ENCODE assay signal across 20 cellular contexts in genomic region chr7:159112136-159113011, GRCh38. TPM values are rescaled to one million over a fixed set of nuclear protein-coding genes. Genes with fewer than 3 reads are reported as not detected.
DNase-seq lines count a peak whose midpoint lies in the region; ATAC-seq and TF ChIP-seq lines count a peak whose summit lies in the region.
"Had no signal": no experiment of that assay in that cellular context is flagged by ENCODE, and none has a peak within 500 bp of the region (broad histone marks: within the 10 kb centered on the region; RNA-seq: fewer than 3 reads in every experiment).

No MANE protein-coding gene starts in this region.

- peaks cover 0 to 8% (median 0%) of the 10 kb centered on the region in 3 donors for H3K27me3 ChIP-seq in sigmoid colon

- no peak overlapping the region for H3K4me3 Mint-ChIP-seq in activated naive CD4-positive, alpha-beta T cell treated with anti-CD3 and anti-CD28 coated beads, Interleukin-2, amount 10 ng/mL, durations not matched to agents 7 days and 5 days
- H3K4me3 Mint-ChIP-seq in T-cell: peak overlapping the region in 2 of 3 donors; percentile 44 to 73
- peak overlapping the region; percentile 33 to 77 (median 67) for H3K4me3 Mint-ChIP-seq in immature natural killer cell
- no peak overlapping the region for H3K4me3 Mint-ChIP-seq in Calu3 (ENCODE audit: low read depth, unreplicated experiment)
- H3K4me3 Mint-ChIP-seq: H9 had no signal

- H3K27ac ChIP-seq in sigmoid colon: no peak overlapping the region
- H3K27ac ChIP-seq: esophagus muscularis mucosa, heart left ventricle had no signal

- TF ChIP-seq POLR2A in sigmoid colon (IDR thresholded peaks at IDR 0.05): no peak

- POLR2A ChIA-PET in T-cell (lab: Charles Lee): no interaction called here

- H3K9me3 ChIP-seq in sigmoid colon: no peaks in the 10 kb centered on the region
- H3K9me3 ChIP-seq: esophagus muscularis mucosa, heart left ventricle had no signal

- WGBS in sigmoid colon, 2 donors: 49 to 61% methylated on average over 48 of the region's 48 CpGs

- intact Hi-C loops in sigmoid colon (cut with DNase I) (no loop called here), Calu3 (cut with micrococcal nuclease; ENCODE audit: unreplicated experiment) (no loop called here)

- no TSS peak for BruUV-seq in Calu3 (replicated peaks; lab: Mats Ljungman, UMichigan)

- no peaks in the 10 kb centered on the region for H3K36me3 ChIP-seq in sigmoid colon
- H3K36me3 ChIP-seq: esophagus muscularis mucosa, heart left ventricle had no signal

- H3K27me3 Mint-ChIP-seq in activated naive CD4-positive, alpha-beta T cell treated with anti-CD3 and anti-CD28 coated beads, Interleukin-2, amount 10 ng/mL, durations not matched to agents 7 days and 5 days: peaks cover 64% of the 10 kb centered on the region
- H3K27me3 Mint-ChIP-seq in T-cell (peaks cover 19 to 32% of the 10 kb centered on the region in 2 donors), immature natural killer cell (ENCODE audit: low read depth in 3 of 3) (peaks cover 0 to 9% (median 8%) of the 10 kb centered on the region in 3 donors), Calu3 (ENCODE audit: unreplicated experiment) (peaks cover 72% of the 10 kb centered on the region)

- H3K4me1 ChIP-seq in sigmoid colon: peaks cover 0 to 31% (median 7%) of the 10 kb centered on the region in 4 donors

- H3K27ac Mint-ChIP-seq in activated naive CD4-positive, alpha-beta T cell treated with anti-CD3 and anti-CD28 coated beads, Interleukin-2, amount 10 ng/mL, durations not matched to agents 7 days and 5 days: peak overlapping the region; percentile 45
- H3K27ac Mint-ChIP-seq in T-cell (no peak overlapping the region), immature natural killer cell (peak overlapping the region in 3 of 6 donors; percentile 30 to 64 (median 62)), Calu3 (ENCODE audit: unreplicated experiment) (no peak overlapping the region)

- peaks cover 4% of the 10 kb centered on the region for H3K4me1 Mint-ChIP-seq in activated naive CD4-positive, alpha-beta T cell treated with anti-CD3 and anti-CD28 coated beads, Interleukin-2, amount 10 ng/mL, durations not matched to agents 7 days and 5 days
- peaks cover 4 to 5% (median 4%) of the 10 kb centered on the region in 3 donors for H3K4me1 Mint-ChIP-seq in T-cell
- peaks cover 6 to 7% of the 10 kb centered on the region in 2 donors for H3K4me1 Mint-ChIP-seq in immature natural killer cell
- no peaks in the 10 kb centered on the region for H3K4me1 Mint-ChIP-seq in Calu3 (ENCODE audit: low read depth, unreplicated experiment)

- no peaks in the 10 kb centered on the region for H3K36me3 Mint-ChIP-seq in activated naive CD4-positive, alpha-beta T cell treated with anti-CD3 and anti-CD28 coated beads, Interleukin-2, amount 10 ng/mL, durations not matched to agents 7 days and 5 days
- H3K36me3 Mint-ChIP-seq in T-cell: no peaks in the 10 kb centered on the region
- no peaks in the 10 kb centered on the region for H3K36me3 Mint-ChIP-seq in immature natural killer cell
- H3K36me3 Mint-ChIP-seq in Calu3 (ENCODE audit: insufficient read depth, unreplicated experiment): no peaks in the 10 kb centered on the region

- H3K4me3 ChIP-seq in sigmoid colon: no peak overlapping the region
- H3K4me3 ChIP-seq: esophagus muscularis mucosa, heart left ventricle had no signal

- peaks cover 4% of the 10 kb centered on the region for H3K9me3 Mint-ChIP-seq in activated naive CD4-positive, alpha-beta T cell treated with anti-CD3 and anti-CD28 coated beads, Interleukin-2, amount 10 ng/mL, durations not matched to agents 7 days and 5 days
- no peaks in the 10 kb centered on the region for H3K9me3 Mint-ChIP-seq in T-cell
- peaks cover 0 to 2% (median 0%) of the 10 kb centered on the region in 6 donors for H3K9me3 Mint-ChIP-seq in immature natural killer cell
- H3K9me3 Mint-ChIP-seq in Calu3 (ENCODE audit: low read depth, unreplicated experiment): no peaks in the 10 kb centered on the region
- H3K9me3 Mint-ChIP-seq: H9 had no signal

- TF ChIP-seq CTCF in sigmoid colon (IDR thresholded peaks at IDR 0.05) (no peak), Calu3 (IDR thresholded peaks at IDR 0.05; ENCODE audit: unreplicated experiment) (no peak)

- CTCF ChIA-PET in activated naive CD4-positive, alpha-beta T cell treated with anti-CD3 and anti-CD28 coated beads, Interleukin-2, amount 10 ng/mL, durations not matched to agents 7 days and 5 days (lab: Charles Lee): no interaction called here
- CTCF ChIA-PET in T-cell (lab: Charles Lee): no interaction called here
- CTCF ChIA-PET in Calu3 (lab: Charles Lee): no interaction called here

- ATAC-seq in T-cell (replicated peaks in 1 of 4): peak; percentile 63 to 76 (median 73)
- ATAC-seq in left lobe of liver: no peak
- ATAC-seq in HG02884 (IDR thresholded peaks at IDR 0.05; ENCODE audit: unreplicated experiment): no peak
- ATAC-seq: right cardiac atrium had no signal

- no peak for TF ChIP-seq EP300 in sigmoid colon (IDR thresholded peaks at IDR 0.05)

- DNase-seq in activated naive CD4-positive, alpha-beta T cell treated with anti-CD3 and anti-CD28 coated beads, Interleukin-2, amount 10 ng/mL, durations not matched to agents 7 days and 5 days: peak; percentile 34
- DNase-seq in activated naive CD4-positive, alpha-beta T cell treated with anti-CD3 and anti-CD28 coated beads, Interleukin-2, amount 50 U/mL, for 16 hours: no peak
- peak in 8 of 34 experiments; percentile 8 to 36 (median 18) for DNase-seq in T-cell
- DNase-seq in immature natural killer cell: peak; percentile 14 to 34 (median 22)
- DNase-seq in sigmoid colon: peak; percentile 54
- DNase-seq in left lobe of liver (ENCODE audit: low spot score): no peak
- DNase-seq in Calu3: no peak
- DNase-seq: amniotic stem cell, cortex of kidney, DMS153, H9, NCI-H1105, NCI-H2171 treated with DMSO at 0.1 percent for 48 hours had no signal

RNA-seq across cellular contexts. Expression of gene VIPR2, which starts 32.3 kb away (rescaled TPM):
- under 1 TPM in 4 of 5 donors, not detected in 1; 0.25 to 0.79 (median 0.55) TPM for total RNA-seq in T-cell
- 1 to 10 TPM in 2 of 3 donors, under 1 TPM in 1; 0.41 to 5.2 (median 2.4) TPM for polyA plus RNA-seq in immature natural killer cell
- total RNA-seq in sigmoid colon: 10 to 100 TPM; 11.7 to 21.4 (median 15.7) TPM
- polyA plus RNA-seq in sigmoid colon: 1 to 10 TPM in 2 of 3 donors, under 1 TPM in 1; 0.23 to 3.0 (median 2.4) TPM
- total RNA-seq in left lobe of liver: 0.28 TPM
- not detected in 2 replicates for total RNA-seq in Calu3 (2022)
- total RNA-seq: kidney epithelial cell, SK-MEL-5 had no signal
- polyA plus RNA-seq: AG04450 had no signal

Comparison
In these comparisons a context has a peak if more than half of its experiments do, and no peak if none do; other contexts are left out.
1. DNase-seq: peak in activated naive CD4-positive, alpha-beta T cell treated with anti-CD3 and anti-CD28 coated beads, Interleukin-2, amount 10 ng/mL, durations not matched to agents 7 days and 5 days (single experiment), immature natural killer cell (3 of 3) and sigmoid colon (single experiment); none in activated naive CD4-positive, alpha-beta T cell treated with anti-CD3 and anti-CD28 coated beads, Interleukin-2, amount 50 U/mL, for 16 hours (single experiment), left lobe of liver (single experiment) and Calu3 (single experiment).
2. H3K4me3 Mint-ChIP-seq: peak in T-cell (2 of 3) and immature natural killer cell (5 of 5); none in activated naive CD4-positive, alpha-beta T cell treated with anti-CD3 and anti-CD28 coated beads, Interleukin-2, amount 10 ng/mL, durations not matched to agents 7 days and 5 days (single experiment) and Calu3 (single experiment).
3. ATAC-seq: peak in T-cell (4 of 4); none in left lobe of liver (single experiment) and HG02884 (single experiment).